Comparison of ENCODE assay signal across 1 cellular context in genomic region chrX:9464435-9465371, GRCh38.
TF ChIP-seq lines count a peak whose summit lies in the region.

TBL1X (plus strand) TSS chrX:9465058; CDS start chrX:9653587, 188,529 bp downstream.

TF ChIP-seq in H1, 55 proteins besides CTCF, POLR2A, EP300 and RAD21:
- TF ChIP-seq SAP30 (IDR thresholded peaks at IDR 0.05; ENCODE audit: insufficient read depth, insufficient replicate concordance, low read length): no peak
- TF ChIP-seq KDM4A (IDR thresholded peaks at IDR 0.05; ENCODE audit: low read depth, low read length, severe bottlenecking): peak; percentile 47
